Comparison of ENCODE assay signal across 25 cellular contexts in genomic region chr12:84719997-84720396, GRCh38.
"Had no signal": no experiment of that assay in that cellular context is flagged by ENCODE, and none has a peak within 500 bp of the region (broad histone marks: within the 10 kb centered on the region; RNA-seq: fewer than 3 reads in every experiment).

No MANE protein-coding gene starts in this region.

- ATAC-seq: natural killer cell treated with Interleukin-12 subunit alpha and Interleukin-12 subunit beta and Interleukin-15 and Interleukin-18, amount 100 ng/mL, for 72 hours; psoas muscle; right cardiac atrium; right lobe of liver; stimulated activated effector memory CD8-positive, alpha-beta T cell treated with anti-CD3 and anti-CD28 coated beads, Interleukin-12 subunit alpha, Interleukin-12 subunit beta, amount 100 ng/mL, for 72 hours; stimulated activated naive B cell treated with anti-CD40 and anti-IgM and Interleukin-4, amounts not matched to agents 10 μg/mL and 1 μg/mL and 100 μg/mL, for 72 hours had no signal

- DNase-seq: nephron progenitor cell; nucleus accumbens; posterior cingulate gyrus; psoas muscle; right cardiac atrium; right lobe of liver; sigmoid colon; small intestine; stimulated activated CD4-positive, alpha-beta T cell treated with anti-CD3 and anti-CD28 coated beads, Interleukin-15, amount 100 ng/mL, for 24 hours; stimulated activated CD4-positive, alpha-beta T cell treated with anti-CD3 and anti-CD28 coated beads, Interleukin-2, amount 100 ng/mL, for 24 hours; stimulated activated CD4-positive, alpha-beta T cell treated with anti-CD3 and anti-CD28 coated beads, Interleukin-2, amount 100 ng/mL, for 48 hours; stimulated activated CD4-positive, alpha-beta T cell treated with anti-CD3 and anti-CD28 coated beads, Interleukin-4, amount 100 ng/mL, for 24 hours; stimulated activated naive B cell treated with anti-CD40 and anti-IgM and Interleukin-4, amounts not matched to agents 10 μg/mL and 1 μg/mL and 100 μg/mL, for 72 hours; stimulated activated naive CD4-positive, alpha-beta T cell treated with Interleukin-2 at 50 U/mL for 16 hours; stomach; thyroid gland; trophoblast cell; upper lobe of left lung had no signal

- H3K27me3 ChIP-seq: neutrophil, right lobe of liver, sigmoid colon, stomach, thyroid gland, tibial nerve, upper lobe of left lung, vagina had no signal

- H3K9me3 ChIP-seq: neutrophil, psoas muscle, right lobe of liver, sigmoid colon, stomach, thoracic aorta, thyroid gland, tibial nerve, upper lobe of left lung, vagina had no signal

- H3K79me2 ChIP-seq: parathyroid adenoma had no signal

- H2AFZ ChIP-seq: parathyroid adenoma had no signal

- H3K9ac ChIP-seq: parathyroid adenoma had no signal

- H3K4me3 ChIP-seq: psoas muscle, right lobe of liver, sigmoid colon, stomach, thoracic aorta, thyroid gland, tibial nerve, upper lobe of left lung, vagina had no signal

- H3K36me3 ChIP-seq: neutrophil, right lobe of liver, sigmoid colon, stomach, thoracic aorta, thyroid gland, tibial nerve, upper lobe of left lung, vagina had no signal

- H3K4me1 ChIP-seq: parathyroid adenoma, psoas muscle, right lobe of liver, sigmoid colon, stomach, thyroid gland, tibial nerve, upper lobe of left lung, vagina had no signal

- H3K27ac ChIP-seq: neutrophil, parathyroid adenoma, psoas muscle, right lobe of liver, sigmoid colon, stomach, thoracic aorta, thyroid gland, tibial nerve, upper lobe of left lung, vagina had no signal
